In genomic region chr11:129375731-129376657, GRCh38 we compare ENCODE assay signal across 8 cellular contexts. TPM values are rescaled to one million over a fixed set of nuclear protein-coding genes. Genes with fewer than 3 reads are reported as not detected.
DNase-seq lines count a peak whose midpoint lies in the region; ATAC-seq and TF ChIP-seq lines count a peak whose summit lies in the region.

TSS of gene BARX2 (plus strand) at chr11:129375848. CDS start at chr11:129376036, 188 bp downstream.

- H3K9me3 ChIP-seq in iPS-20b (ENCODE audit: insufficient read depth, low read depth, low read length), result no peaks in the 10 kb centered on the region; the same call in 1 of the 2 replicates
- no peaks in the 10 kb centered on the region for H3K9me3 ChIP-seq in smooth muscle cell (replicated peaks; ENCODE audit: low read depth)

- H3K27ac Mint-ChIP-seq in natural killer cell treated with Interleukin-12 subunit alpha and Interleukin-12 subunit beta and Interleukin-15 and Interleukin-18, amount 100 ng/mL, for 72 hours, result no peak within 1 kb of the TSS
- no peak within 1 kb of the TSS for H3K27ac Mint-ChIP-seq in natural killer cell

- H3F3A ChIP-seq in smooth muscle cell (ENCODE audit: low read depth), result no peaks in the 10 kb centered on the region

- H3K4me1 ChIP-seq in iPS-20b (ENCODE audit: insufficient read depth, low read length) (peaks cover 9% of the 10 kb centered on the region; the same call in 1 of the 2 replicates), smooth muscle cell (ENCODE audit: low read depth) (peaks cover 14% of the 10 kb centered on the region)

- H3K36me3 ChIP-seq in iPS-20b (ENCODE audit: insufficient read depth, low read depth, low read length), result no peaks in the 10 kb centered on the region
- no peaks in the 10 kb centered on the region for H3K36me3 ChIP-seq in smooth muscle cell (ENCODE audit: low read depth)

- H3K4me3 Mint-ChIP-seq in natural killer cell treated with Interleukin-12 subunit alpha and Interleukin-12 subunit beta and Interleukin-15 and Interleukin-18, amount 100 ng/mL, for 72 hours, result no peak within 1 kb of the TSS
- no peak within 1 kb of the TSS for H3K4me3 Mint-ChIP-seq in natural killer cell

- H3K27me3 ChIP-seq in iPS-20b (ENCODE audit: insufficient read depth, low read length) (peaks cover 94% of the 10 kb centered on the region), smooth muscle cell (ENCODE audit: low read depth) (peaks cover 90% of the 10 kb centered on the region)

- peak within 1 kb of the TSS; percentile 39; the same call in 1 of the 2 replicates for H3K9ac ChIP-seq in iPS-20b (ENCODE audit: low read depth, low read length)
- peak within 1 kb of the TSS; percentile 41 for H3K9ac ChIP-seq in smooth muscle cell (ENCODE audit: low read depth)

- no peaks in the 10 kb centered on the region for H4K20me1 ChIP-seq in smooth muscle cell (ENCODE audit: low read depth)

- H3K36me3 Mint-ChIP-seq in natural killer cell treated with Interleukin-12 subunit alpha and Interleukin-12 subunit beta and Interleukin-15 and Interleukin-18, amount 100 ng/mL, for 72 hours, result peaks cover 5% of the 10 kb centered on the region
- H3K36me3 Mint-ChIP-seq in natural killer cell, result no peaks in the 10 kb centered on the region

- H3K79me2 ChIP-seq in smooth muscle cell (ENCODE audit: low read depth), result no peaks in the 10 kb centered on the region

- H3K27ac ChIP-seq in iPS-20b (ENCODE audit: low read length), result no peak within 1 kb of the TSS
- H3K27ac ChIP-seq in smooth muscle cell (ENCODE audit: low read depth), result peak within 1 kb of the TSS; percentile 29

- peaks cover 0 to 5% of the 10 kb centered on the region in 2 donors for H3K4me1 Mint-ChIP-seq in natural killer cell treated with Interleukin-12 subunit alpha and Interleukin-12 subunit beta and Interleukin-15 and Interleukin-18, amount 100 ng/mL, for 72 hours (ENCODE audit: low read depth in 2 of 2)
- peaks cover 0 to 5% of the 10 kb centered on the region in 2 donors for H3K4me1 Mint-ChIP-seq in natural killer cell

- DNase-seq in natural killer cell treated with Interleukin-12 subunit alpha and Interleukin-12 subunit beta and Interleukin-15 and Interleukin-18, amount 100 ng/mL, for 72 hours (ENCODE audit: low spot score), result no peak
- DNase-seq in natural killer cell (no peak), NCI-H510A (lab: John Stamatoyannopoulos, UW) (peak; percentile 80), brain pericyte (ENCODE audit: low read depth, low spot score) (peak; percentile 16), smooth muscle cell (lab: John Stamatoyannopoulos, UW; ENCODE audit: unreplicated experiment) (no peak), inferior parietal cortex (ENCODE audit: extremely low spot score) (no peak)

- WGBS in smooth muscle cell (ENCODE audit: low lambda C conversion rate), result 4% methylated on average over 59 of the region's 85 CpGs

- H3K4me2 ChIP-seq in smooth muscle cell, result peak within 1 kb of the TSS; percentile 93

- peak within 1 kb of the TSS; percentile 82 for H2AFZ ChIP-seq in smooth muscle cell (ENCODE audit: low read depth)

- ATAC-seq in natural killer cell treated with Interleukin-12 subunit alpha and Interleukin-12 subunit beta and Interleukin-15 and Interleukin-18, amount 100 ng/mL, for 72 hours, result peak; percentile 6 to 17
- ATAC-seq in natural killer cell (no peak), GM21390 (IDR thresholded peaks at IDR 0.05; ENCODE audit: unreplicated experiment) (no peak)

- H3K4me3 ChIP-seq in iPS-20b (ENCODE audit: low read length) (peak within 1 kb of the TSS; percentile 71), smooth muscle cell (peak within 1 kb of the TSS; percentile 60)

- intact Hi-C loops in natural killer cell (cut with micrococcal nuclease), result no loop called here

- TF ChIP-seq CTCF in natural killer cell (IDR thresholded peaks at IDR 0.05), result no peak
- TF ChIP-seq CTCF in smooth muscle cell (IDR thresholded peaks at IDR 0.05; ENCODE audit: borderline replicate concordance, insufficient read depth, poor library complexity, severe bottlenecking), result peak; percentile 43

- peaks cover 56 to 72% of the 10 kb centered on the region in 2 donors for H3K27me3 Mint-ChIP-seq in natural killer cell treated with Interleukin-12 subunit alpha and Interleukin-12 subunit beta and Interleukin-15 and Interleukin-18, amount 100 ng/mL, for 72 hours
- H3K27me3 Mint-ChIP-seq in natural killer cell (ENCODE audit: low read depth in 2 of 2), result peaks cover 65 to 82% of the 10 kb centered on the region in 2 donors

- H3K9me3 Mint-ChIP-seq in natural killer cell treated with Interleukin-12 subunit alpha and Interleukin-12 subunit beta and Interleukin-15 and Interleukin-18, amount 100 ng/mL, for 72 hours, result no peaks in the 10 kb centered on the region
- H3K9me3 Mint-ChIP-seq in natural killer cell, result no peaks in the 10 kb centered on the region

RNA-seq across cellular contexts. Expression of gene BARX2, which starts in this region (rescaled TPM):
- not detected for total RNA-seq in natural killer cell treated with Interleukin-12 subunit alpha and Interleukin-12 subunit beta and Interleukin-15 and Interleukin-18, amount 100 ng/mL, for 72 hours
- total RNA-seq in natural killer cell (not detected), smooth muscle cell (2.2 and 4.8 TPM in 2 replicates)
- 1.2 and 3.2 TPM in 2 replicates for polyA plus RNA-seq in smooth muscle cell

Comparison
In these comparisons a context has a peak if more than half of its experiments do, and no peak if none do; other contexts are left out.
1. Peak in ATAC-seq in natural killer cell treated with Interleukin-12 subunit alpha and Interleukin-12 subunit beta and Interleukin-15 and Interleukin-18, amount 100 ng/mL, for 72 hours; RNA of the gene not detected or under 1 TPM.
2. DNase-seq: peak in NCI-H510A (single experiment) and brain pericyte (single experiment); none in natural killer cell treated with Interleukin-12 subunit alpha and Interleukin-12 subunit beta and Interleukin-15 and Interleukin-18, amount 100 ng/mL, for 72 hours (single experiment), natural killer cell (single experiment), smooth muscle cell (single experiment) and inferior parietal cortex (single experiment).